Comparison of ENCODE assay signal across 1 cellular context in the genomic region with DNA sequence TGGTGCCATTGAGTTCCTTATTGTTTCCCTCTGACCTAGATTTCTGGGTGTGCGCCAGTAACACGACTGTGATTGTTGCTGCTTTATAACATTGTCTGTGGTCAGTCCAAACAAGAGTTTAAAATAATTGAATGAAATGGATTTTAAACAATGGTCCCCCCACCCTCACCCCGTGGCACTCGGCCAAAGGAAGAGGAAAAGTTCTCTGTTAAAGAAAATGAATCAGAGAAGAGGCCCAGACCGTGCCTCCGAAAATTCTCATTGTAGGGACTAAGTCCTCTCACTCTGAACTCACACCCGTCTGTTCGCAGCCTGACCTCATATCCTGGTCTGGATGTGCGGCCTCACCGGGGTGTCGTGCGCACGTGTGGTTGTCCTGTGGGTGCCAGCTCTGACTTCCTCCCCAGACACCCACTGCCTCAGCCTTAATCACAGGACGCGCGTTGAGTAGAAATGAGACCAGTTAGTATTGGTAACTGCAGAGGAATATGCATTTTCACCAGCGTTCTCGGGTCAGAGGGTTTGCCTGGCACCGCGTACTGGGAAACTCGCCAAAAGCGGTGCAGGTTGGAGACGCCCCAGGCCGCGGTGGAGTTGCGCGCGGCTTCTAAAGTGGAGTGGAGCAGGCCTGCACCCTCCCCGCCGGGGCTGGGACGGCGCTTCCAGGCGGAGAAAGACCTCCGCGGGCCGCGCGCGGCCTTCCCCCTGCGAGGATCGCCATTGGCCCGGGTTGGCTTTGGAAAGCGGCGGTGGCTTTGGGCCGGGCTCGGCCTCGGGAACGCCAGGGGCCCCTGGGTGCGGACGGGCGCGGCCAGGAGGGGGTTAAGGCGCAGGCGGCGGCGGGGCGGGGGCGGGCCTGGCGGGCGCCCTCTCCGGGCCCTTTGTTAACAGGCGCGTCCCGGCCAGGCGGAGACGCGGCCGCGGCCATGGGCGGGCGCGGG.
TF ChIP-seq lines count a peak whose summit lies in the region.

Gene ABL1 (plus strand): TSS at position 884 of the 941 bp plus-strand sequence. CDS start 193 bp downstream, outside the sequence.

TF ChIP-seq in HepG2, 621 proteins besides CTCF, POLR2A, EP300 and RAD21 (continued from another document and continues in another):
- TF ChIP-seq, protein P1, sequence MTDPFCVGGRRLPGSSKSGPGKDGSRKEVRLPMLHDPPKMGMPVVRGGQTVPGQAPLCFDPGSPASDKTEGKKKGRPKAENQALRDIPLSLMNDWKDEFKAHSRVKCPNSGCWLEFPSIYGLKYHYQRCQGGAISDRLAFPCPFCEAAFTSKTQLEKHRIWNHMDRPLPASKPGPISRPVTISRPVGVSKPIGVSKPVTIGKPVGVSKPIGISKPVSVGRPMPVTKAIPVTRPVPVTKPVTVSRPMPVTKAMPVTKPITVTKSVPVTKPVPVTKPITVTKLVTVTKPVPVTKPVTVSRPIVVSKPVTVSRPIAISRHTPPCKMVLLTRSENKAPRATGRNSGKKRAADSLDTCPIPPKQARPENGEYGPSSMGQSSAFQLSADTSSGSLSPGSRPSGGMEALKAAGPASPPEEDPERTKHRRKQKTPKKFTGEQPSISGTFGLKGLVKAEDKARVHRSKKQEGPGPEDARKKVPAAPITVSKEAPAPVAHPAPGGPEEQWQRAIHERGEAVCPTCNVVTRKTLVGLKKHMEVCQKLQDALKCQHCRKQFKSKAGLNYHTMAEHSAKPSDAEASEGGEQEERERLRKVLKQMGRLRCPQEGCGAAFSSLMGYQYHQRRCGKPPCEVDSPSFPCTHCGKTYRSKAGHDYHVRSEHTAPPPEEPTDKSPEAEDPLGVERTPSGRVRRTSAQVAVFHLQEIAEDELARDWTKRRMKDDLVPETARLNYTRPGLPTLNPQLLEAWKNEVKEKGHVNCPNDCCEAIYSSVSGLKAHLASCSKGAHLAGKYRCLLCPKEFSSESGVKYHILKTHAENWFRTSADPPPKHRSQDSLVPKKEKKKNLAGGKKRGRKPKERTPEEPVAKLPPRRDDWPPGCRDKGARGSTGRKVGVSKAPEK (CRISPR knock-in tag; IDR thresholded peaks at IDR 0.05; ENCODE audit: borderline replicate concordance) = no peak
- 0 out of 2 replicates have a peak, but pooled peaks have one; percentile 28 for TF ChIP-seq ZFP36L2 (CRISPR knock-in tag; IDR thresholded peaks at IDR 0.05)
- no peak for TF ChIP-seq ZBTB42 (CRISPR knock-in tag; IDR thresholded peaks at IDR 0.05)
- no peak for TF ChIP-seq RORA (CRISPR knock-in tag; IDR thresholded peaks at IDR 0.05)
- TF ChIP-seq SNAPC4 (CRISPR knock-in tag; IDR thresholded peaks at IDR 0.05) = no peak
- 0 out of 2 replicates have a peak, but pooled peaks have one; percentile 41 for TF ChIP-seq ZNF615 (CRISPR knock-in tag; IDR thresholded peaks at IDR 0.05; ENCODE audit: borderline replicate concordance)
- TF ChIP-seq, protein P2, sequence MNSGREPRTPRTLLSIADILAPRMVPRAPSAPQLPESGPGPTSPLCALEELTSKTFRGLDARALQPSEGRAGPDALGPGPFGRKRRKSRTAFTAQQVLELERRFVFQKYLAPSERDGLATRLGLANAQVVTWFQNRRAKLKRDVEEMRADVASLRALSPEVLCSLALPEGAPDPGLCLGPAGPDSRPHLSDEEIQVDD (CRISPR knock-in tag; IDR thresholded peaks at IDR 0.05; ENCODE audit: borderline replicate concordance) = 0 out of 2 replicates have a peak, but pooled peaks have one; percentile 28
- TF ChIP-seq, protein P3, sequence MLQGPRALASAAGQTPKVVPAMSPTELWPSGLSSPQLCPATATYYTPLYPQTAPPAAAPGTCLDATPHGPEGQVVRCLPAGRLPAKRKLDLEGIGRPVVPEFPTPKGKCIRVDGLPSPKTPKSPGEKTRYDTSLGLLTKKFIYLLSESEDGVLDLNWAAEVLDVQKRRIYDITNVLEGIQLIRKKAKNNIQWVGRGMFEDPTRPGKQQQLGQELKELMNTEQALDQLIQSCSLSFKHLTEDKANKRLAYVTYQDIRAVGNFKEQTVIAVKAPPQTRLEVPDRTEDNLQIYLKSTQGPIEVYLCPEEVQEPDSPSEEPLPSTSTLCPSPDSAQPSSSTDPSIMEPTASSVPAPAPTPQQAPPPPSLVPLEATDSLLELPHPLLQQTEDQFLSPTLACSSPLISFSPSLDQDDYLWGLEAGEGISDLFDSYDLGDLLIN (CRISPR knock-in tag; IDR thresholded peaks at IDR 0.05; ENCODE audit: borderline replicate concordance) = no peak
- TF ChIP-seq ZNF260 (CRISPR knock-in tag; IDR thresholded peaks at IDR 0.05; ENCODE audit: borderline replicate concordance, low read depth) = no peak
- TF ChIP-seq ZFP62 (CRISPR knock-in tag; IDR thresholded peaks at IDR 0.05) = no peak
- 0 out of 2 replicates have a peak, but pooled peaks have one; percentile 8 for TF ChIP-seq ZFP82 (CRISPR knock-in tag; IDR thresholded peaks at IDR 0.05; ENCODE audit: borderline replicate concordance)
- TF ChIP-seq ERF (CRISPR knock-in tag; IDR thresholded peaks at IDR 0.05) = peak; percentile 76; the same call in 1 of the 2 replicates
- TF ChIP-seq KDM4B (CRISPR knock-in tag; IDR thresholded peaks at IDR 0.05) = no peak
- no peak for TF ChIP-seq ZNF720 (CRISPR knock-in tag; IDR thresholded peaks at IDR 0.05)
- TF ChIP-seq NBN (conservative IDR thresholded peaks at IDR 0.05) = no peak
- no peak for TF ChIP-seq CC2D1A (CRISPR knock-in tag; IDR thresholded peaks at IDR 0.05)
- no peak for TF ChIP-seq ISX (CRISPR knock-in tag; conservative IDR thresholded peaks at IDR 0.05)
- TF ChIP-seq ZNF24 (IDR thresholded peaks at IDR 0.05) = no peak
- no peak; the same call in 1 of the 2 replicates for TF ChIP-seq ZNF230 (CRISPR knock-in tag; IDR thresholded peaks at IDR 0.05)
- TF ChIP-seq SP2 (CRISPR knock-in tag; IDR thresholded peaks at IDR 0.05) = no peak; the same call in 1 of the 2 replicates
- no peak for TF ChIP-seq ZNF749 (CRISPR knock-in tag; IDR thresholded peaks at IDR 0.05; ENCODE audit: borderline replicate concordance)
- no peak for TF ChIP-seq ZNF224 (CRISPR knock-in tag; IDR thresholded peaks at IDR 0.05)
- TF ChIP-seq ATRX (CRISPR knock-in tag; IDR thresholded peaks at IDR 0.05; ENCODE audit: borderline replicate concordance) = no peak
- peak; percentile 31; the same call in 1 of the 2 replicates for TF ChIP-seq FOXC1 (CRISPR knock-in tag; IDR thresholded peaks at IDR 0.05; ENCODE audit: borderline replicate concordance)
- TF ChIP-seq XRCC5 (optimal IDR thresholded peaks at IDR 0.05; ENCODE audit: low read length) = peak; percentile 45
- TF ChIP-seq RBFOX2 (IDR thresholded peaks at IDR 0.05; ENCODE audit: low read depth, low read length) = peak; percentile 75
- no peak for TF ChIP-seq ZFP36L1 (CRISPR knock-in tag; IDR thresholded peaks at IDR 0.05)
- no peak for TF ChIP-seq FOSL1 (CRISPR knock-in tag; IDR thresholded peaks at IDR 0.05; ENCODE audit: borderline replicate concordance)
- TF ChIP-seq ZNF282 (IDR thresholded peaks at IDR 0.05; ENCODE audit: partially characterized antibody) = no peak
- no peak for TF ChIP-seq ZNF747 (CRISPR knock-in tag; IDR thresholded peaks at IDR 0.05; ENCODE audit: borderline replicate concordance)
- TF ChIP-seq MXI1 (IDR thresholded peaks at IDR 0.05; ENCODE audit: borderline replicate concordance, low read depth, low read length) = peak; percentile 15; the same call in 1 of the 3 replicates
- no peak for TF ChIP-seq NR2F2 (IDR thresholded peaks at IDR 0.05; ENCODE audit: borderline replicate concordance, low read depth)
- no peak for TF ChIP-seq TCF7 (IDR thresholded peaks at IDR 0.05; ENCODE audit: low read depth)
- no peak for TF ChIP-seq NFRKB (IDR thresholded peaks at IDR 0.05)
- no peak for TF ChIP-seq TRIM24 (CRISPR knock-in tag; IDR thresholded peaks at IDR 0.05)
- TF ChIP-seq RFX5 (IDR thresholded peaks at IDR 0.05; ENCODE audit: low read depth, low read length) = no peak
- TF ChIP-seq ZNF180 (CRISPR knock-in tag; IDR thresholded peaks at IDR 0.05; ENCODE audit: borderline replicate concordance, low read depth) = no peak
- TF ChIP-seq ZZZ3 (CRISPR knock-in tag; IDR thresholded peaks at IDR 0.05; ENCODE audit: borderline replicate concordance) = no peak
- TF ChIP-seq ZNF484 (CRISPR knock-in tag; IDR thresholded peaks at IDR 0.05; ENCODE audit: borderline replicate concordance, low read depth) = no peak
- peak; percentile 74 for TF ChIP-seq SAP130 (CRISPR knock-in tag; IDR thresholded peaks at IDR 0.05; ENCODE audit: low read depth)
- TF ChIP-seq ZNF609 (CRISPR knock-in tag; IDR thresholded peaks at IDR 0.05; ENCODE audit: borderline replicate concordance) = no peak
- TF ChIP-seq HNRNPL (IDR thresholded peaks at IDR 0.05; ENCODE audit: low read depth, low read length) = 0 out of 2 replicates have a peak, but pooled peaks have one; percentile 46
- TF ChIP-seq TEAD3 (CRISPR knock-in tag; optimal IDR thresholded peaks at IDR 0.05; ENCODE audit: borderline replicate concordance) = no peak
